ENCODE assay signal across 8 cellular contexts in the genomic region with DNA sequence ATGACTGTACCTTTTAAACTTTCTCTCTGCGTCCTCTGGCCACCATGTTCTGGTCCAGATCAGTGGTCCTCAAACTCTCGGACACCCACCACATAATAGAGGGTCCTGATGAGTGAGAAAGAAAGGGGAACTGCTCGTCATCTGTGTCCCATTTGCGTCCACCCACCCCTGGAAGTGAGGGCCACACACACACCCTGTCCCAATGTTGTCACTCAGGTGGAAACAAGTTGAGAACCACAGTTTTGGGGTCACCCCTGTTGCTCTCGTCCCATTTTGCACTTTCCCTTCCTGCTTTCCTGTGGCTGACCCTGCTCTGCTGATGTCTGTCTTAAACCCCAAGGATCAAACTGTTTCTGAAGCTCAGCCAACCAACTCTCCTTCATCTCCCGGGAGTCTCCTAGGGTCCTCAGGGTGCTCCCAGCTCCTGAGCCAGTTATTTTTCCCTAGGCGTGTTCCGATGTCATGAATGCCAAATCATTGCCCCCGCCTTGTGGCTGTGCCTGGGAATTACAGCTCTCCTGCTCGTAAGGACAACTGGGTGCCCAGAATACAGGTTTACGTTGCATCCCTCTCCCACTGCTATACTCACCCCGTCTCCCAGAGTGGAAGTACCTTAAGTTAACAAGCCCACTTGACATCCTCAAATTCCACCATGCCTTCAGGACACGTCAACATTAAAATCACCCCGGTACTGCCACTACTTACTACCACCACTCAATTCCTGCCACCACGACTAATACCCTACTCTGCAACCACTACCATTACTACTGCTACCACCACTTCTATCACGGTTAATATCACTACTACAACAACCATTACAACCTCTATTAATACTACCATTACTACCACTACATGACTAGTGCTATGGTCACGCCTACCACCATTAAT. TPM values are rescaled to one million over a fixed set of nuclear protein-coding genes. Genes with fewer than 3 reads are reported as not detected.
DNase-seq lines count a peak whose midpoint lies in the region; FAIRE-seq and TF ChIP-seq lines count a peak whose summit lies in the region.

No MANE protein-coding gene starts in this region.

- POLR2A ChIA-PET in A673 (lab: Charles Lee; ENCODE audit: low non-redundant PET): no interaction called here

- TF ChIP-seq POLR2A in GM12891 (IDR thresholded peaks at IDR 0.05; ENCODE audit: low read depth, low read length): no peak
- TF ChIP-seq POLR2A in spleen (IDR thresholded peaks at IDR 0.05): no peak

- no TSS peak for BruUV-seq in A673 (replicated peaks; lab: Mats Ljungman, UMichigan)

- H3K36me3 Mint-ChIP-seq in glutamatergic neuron (ENCODE audit: unreplicated experiment): no peaks in the 10 kb centered on the region

- H3K4me1 ChIP-seq in A673 (ENCODE audit: insufficient read depth, low read length, poor library complexity, severe bottlenecking): no peaks in the 10 kb centered on the region
- H3K4me1 ChIP-seq in spleen: peaks cover 0 to 23% (median 9%) of the 10 kb centered on the region in 6 donors

- H3K4me3 ChIP-seq in A673 (ENCODE audit: low read depth, low read length, poor library complexity, severe bottlenecking) (no peak overlapping the region), spleen (no peak overlapping the region)

- intact Hi-C loops in A673 (cut with micrococcal nuclease; ENCODE audit: unreplicated experiment): no loop called here
- intact Hi-C loops in spleen (cut with DNase I; ENCODE audit: low total_unique reads): no loop called here

- 48 to 56% (median 53%) methylated on average over 17 of the region's 17 CpGs for WGBS in spleen, 5 donors

- no peak for FAIRE-seq in GM12891 (lab: Jason Lieb, UNC)

- DNase-seq in A673 (ENCODE audit: low spot score) (peak; percentile 50), GM12891 (ENCODE audit: insufficient read length, low spot score) (no peak), NCI-H345 treated with DMSO at 0.1 percent for 48 hours (lab: John Stamatoyannopoulos, UW; ENCODE audit: unreplicated experiment) (peak; percentile 52), glutamatergic neuron (peak; percentile 78), spleen (no peak), hippocampal formation (lab: John Stamatoyannopoulos, UW) (no peak), epidermal melanocyte (ENCODE audit: insufficient read length, low spot score) (no peak)
- DNase-seq in activated CD8-positive, alpha-beta memory T cell treated with anti-CD3 and anti-CD28 coated beads, Interleukin-2, amount 50 U/mL, for 48 hours: peak; percentile 65

- H3K9me3 ChIP-seq in A673 (ENCODE audit: low read depth, low read length, poor library complexity, severe bottlenecking) (no peaks in the 10 kb centered on the region), spleen (peaks cover 0 to 13% (median 0%) of the 10 kb centered on the region in 8 donors)

- no peak overlapping the region for H3K4me3 Mint-ChIP-seq in glutamatergic neuron (ENCODE audit: unreplicated experiment)

- H3K27ac ChIP-seq in A673 (ENCODE audit: low read depth, low read length, poor library complexity, severe bottlenecking): no peak overlapping the region
- H3K27ac ChIP-seq in spleen: no peak overlapping the region

- H3K27me3 Mint-ChIP-seq in glutamatergic neuron (ENCODE audit: unreplicated experiment): no peaks in the 10 kb centered on the region

- no peak overlapping the region for H3K27ac Mint-ChIP-seq in glutamatergic neuron (ENCODE audit: unreplicated experiment)

- TF ChIP-seq CTCF in A673 (conservative IDR thresholded peaks at IDR 0.05; ENCODE audit: low read depth, low read length) (peak; percentile 62), glutamatergic neuron (IDR thresholded peaks at IDR 0.05; ENCODE audit: partially characterized antibody, unreplicated experiment) (peak; percentile 75), spleen (IDR thresholded peaks at IDR 0.05 in 8 of 11, conservative IDR thresholded peaks at IDR 0.05 in 3 of 11) (peak in 9 of 11 experiments; percentile 30 to 67 (median 54))

- H3K27me3 ChIP-seq in A673 (replicated peaks; ENCODE audit: insufficient read depth, low read depth, low read length, poor library complexity) (no peaks in the 10 kb centered on the region), spleen (replicated peaks in 1 of 7) (peaks cover 0 to 15% (median 0%) of the 10 kb centered on the region in 7 donors)

- CTCF ChIA-PET in A673 (lab: Charles Lee): interaction anchor here (0.5 kb wide), 1 partner anchor 9 kb away, joined by 3 read pairs; no protein-coding TSS in a partner anchor

- no peaks in the 10 kb centered on the region for H3K9me3 Mint-ChIP-seq in glutamatergic neuron (ENCODE audit: unreplicated experiment)

- H3K36me3 ChIP-seq in A673 (ENCODE audit: insufficient read depth, low read length, poor library complexity, severe bottlenecking) (no peaks in the 10 kb centered on the region), spleen (no peaks in the 10 kb centered on the region)

- no peaks in the 10 kb centered on the region for H3K4me1 Mint-ChIP-seq in glutamatergic neuron (ENCODE audit: low read depth, unreplicated experiment)

TF ChIP-seq in GM12891, 5 proteins besides CTCF, POLR2A, EP300 and RAD21:
- TF ChIP-seq POU2F2 (IDR thresholded peaks at IDR 0.05; ENCODE audit: low read depth, low read length) (no peak), POLR2AphosphoS5 (IDR thresholded peaks at IDR 0.05; ENCODE audit: low read depth, low read length) (no peak), SPI1 (IDR thresholded peaks at IDR 0.05; ENCODE audit: low read depth, low read length) (peak; percentile 86), TAF1 (IDR thresholded peaks at IDR 0.05; ENCODE audit: low read depth, low read length) (no peak)

RNA-seq across cellular contexts. Expression of a gene that starts 26.0 kb away (rescaled TPM):
- total RNA-seq in A673 (2021) (not detected in 2 replicates), glutamatergic neuron (ENCODE audit: unreplicated experiment) (not detected), spleen (not detected)
- 2.9 TPM for polyA plus RNA-seq in GM12891 (2012; ENCODE audit: low read depth, missing spikeins)
- polyA plus RNA-seq in spleen: under 1 TPM; 0.06 to 0.12 (median 0.07) TPM

Comparison
In these comparisons a context has a peak if more than half of its experiments do, and no peak if none do; other contexts are left out.
1. DNase-seq: peak in A673 (single experiment), NCI-H345 treated with DMSO at 0.1 percent for 48 hours (single experiment), activated CD8-positive, alpha-beta memory T cell treated with anti-CD3 and anti-CD28 coated beads, Interleukin-2, amount 50 U/mL, for 48 hours (single experiment) and glutamatergic neuron (single experiment); none in GM12891 (single experiment), spleen (single experiment), hippocampal formation (0 of 2) and epidermal melanocyte (single experiment).
2. Peak in every context shown above with its lines, with median percentiles within 50 percentile points of each other: CTCF ChIP-seq.